Comparison of ENCODE assay signal across 8 cellular contexts in genomic region chr1:114715952-114716303, GRCh38. TPM values are rescaled to one million over a fixed set of nuclear protein-coding genes. Genes with fewer than 3 reads are reported as not detected.
DNase-seq lines count a peak whose midpoint lies in the region; ATAC-seq and TF ChIP-seq lines count a peak whose summit lies in the region.

No MANE protein-coding gene starts in this region.

- peaks cover 94% of the 10 kb centered on the region for H3K36me3 ChIP-seq in SJSA1

- peaks cover 60% of the 10 kb centered on the region for H3K36me3 Mint-ChIP-seq in activated CD8-positive, alpha-beta memory T cell treated with anti-CD3 and anti-CD28 coated beads, Interleukin-2, amount 10 ng/mL, durations not matched to agents 7 days and 5 days

- H3K9me3 Mint-ChIP-seq in activated CD8-positive, alpha-beta memory T cell treated with anti-CD3 and anti-CD28 coated beads, Interleukin-2, amount 10 ng/mL, durations not matched to agents 7 days and 5 days (ENCODE audit: low read depth), result no peaks in the 10 kb centered on the region

- no peak for TF ChIP-seq CTCF in fibroblast of villous mesenchyme (IDR thresholded peaks at IDR 0.05; ENCODE audit: insufficient read depth, low read depth, low read length)

- no peak for DNase-seq in activated CD8-positive, alpha-beta memory T cell treated with anti-CD3 and anti-CD28 coated beads, Interleukin-2, amount 10 ng/mL, durations not matched to agents 7 days and 5 days
- no peak for DNase-seq in activated CD8-positive, alpha-beta memory T cell treated with anti-CD3 and anti-CD28 coated beads, Interleukin-2, amount 50 U/mL, for 4 hours
- no peak for DNase-seq in SJSA1 (ENCODE audit: low read depth in 1 of 2, low spot score in 2 of 2)
- no peak for DNase-seq in fibroblast of villous mesenchyme (ENCODE audit: low read depth)
- no peak for DNase-seq in skeletal muscle cell (ENCODE audit: low read depth)
- no peak for DNase-seq in stimulated activated CD4-positive, alpha-beta T cell treated with anti-CD3 and anti-CD28 coated beads, Interleukin-2, amount 100 ng/mL, for 48 hours

- peak overlapping the region; percentile 98 for H3K27ac ChIP-seq in SJSA1

- peak overlapping the region; percentile 98 for H3K4me3 Mint-ChIP-seq in activated CD8-positive, alpha-beta memory T cell treated with anti-CD3 and anti-CD28 coated beads, Interleukin-2, amount 10 ng/mL, durations not matched to agents 7 days and 5 days

- ATAC-seq in activated CD8-positive, alpha-beta memory T cell treated with anti-CD3 and anti-CD28 coated beads, Interleukin-2, amount 10 ng/mL, durations not matched to agents 7 days and 5 days, result no peak
- ATAC-seq in GM19023 (IDR thresholded peaks at IDR 0.05; ENCODE audit: unreplicated experiment) (no peak), HG02981 (IDR thresholded peaks at IDR 0.05; ENCODE audit: unreplicated experiment) (no peak)

- H3K4me1 Mint-ChIP-seq in activated CD8-positive, alpha-beta memory T cell treated with anti-CD3 and anti-CD28 coated beads, Interleukin-2, amount 10 ng/mL, durations not matched to agents 7 days and 5 days, result peaks cover 17% of the 10 kb centered on the region

- no peaks in the 10 kb centered on the region for H3K27me3 Mint-ChIP-seq in activated CD8-positive, alpha-beta memory T cell treated with anti-CD3 and anti-CD28 coated beads, Interleukin-2, amount 10 ng/mL, durations not matched to agents 7 days and 5 days

- no peaks in the 10 kb centered on the region; the same call in 1 of the 2 replicates for H3K4me1 ChIP-seq in SJSA1 (replicated peaks)

- CTCF ChIA-PET in activated CD8-positive, alpha-beta memory T cell treated with anti-CD3 and anti-CD28 coated beads, Interleukin-2, amount 10 ng/mL, durations not matched to agents 7 days and 5 days (lab: Charles Lee), result interaction anchor here (1.2 to 2.0 kb wide), 5 partner anchors 10 to 369 kb away, joined by 3 to 8 read pairs (median 5); partner anchors contain the start of genes CSDE1 and DENND2C

- H3K4me3 ChIP-seq in SJSA1 (peak overlapping the region; percentile 70), fibroblast of villous mesenchyme (ENCODE audit: low read depth, low read length) (peak overlapping the region; percentile 100), skeletal muscle cell (ENCODE audit: low read depth, low read length) (peak overlapping the region; percentile 100)

- peak overlapping the region; percentile 96 for H3K27ac Mint-ChIP-seq in activated CD8-positive, alpha-beta memory T cell treated with anti-CD3 and anti-CD28 coated beads, Interleukin-2, amount 10 ng/mL, durations not matched to agents 7 days and 5 days

- no peaks in the 10 kb centered on the region for H3K9me3 ChIP-seq in SJSA1 (replicated peaks)

- no peaks in the 10 kb centered on the region for H3K27me3 ChIP-seq in SJSA1 (replicated peaks)

RNA-seq across cellular contexts. Expression of gene NRAS, which starts 0.6 kb away (rescaled TPM):
- total RNA-seq in activated CD8-positive, alpha-beta memory T cell treated with anti-CD3 and anti-CD28 coated beads, Interleukin-2, amount 10 ng/mL, durations not matched to agents 7 days and 5 days, result 10 to 100 TPM; 39.7 to 58.7 TPM
- total RNA-seq in SJSA1 (2014; rRNA removed; shearing (Covaris generic)), result 78.2 and 88.0 TPM in 2 replicates
- 75.1 and 86.8 TPM in 2 replicates for total RNA-seq in fibroblast of villous mesenchyme

RNA-seq across cellular contexts. Expression of gene AMPD1, which starts 20.6 kb away (rescaled TPM):
- total RNA-seq in activated CD8-positive, alpha-beta memory T cell treated with anti-CD3 and anti-CD28 coated beads, Interleukin-2, amount 10 ng/mL, durations not matched to agents 7 days and 5 days, result not detected
- total RNA-seq in SJSA1 (2014; rRNA removed; shearing (Covaris generic)), result not detected in 2 replicates
- not detected in 2 replicates for total RNA-seq in fibroblast of villous mesenchyme

RNA-seq across cellular contexts. Expression of gene CSDE1, which starts 41.9 kb away (rescaled TPM):
- 100 to 1,000 TPM; 331 to 410 TPM for total RNA-seq in activated CD8-positive, alpha-beta memory T cell treated with anti-CD3 and anti-CD28 coated beads, Interleukin-2, amount 10 ng/mL, durations not matched to agents 7 days and 5 days
- total RNA-seq in SJSA1 (2014; rRNA removed; shearing (Covaris generic)), result 771 and 913 TPM in 2 replicates
- total RNA-seq in fibroblast of villous mesenchyme, result 419 and 541 TPM in 2 replicates

RNA-seq across cellular contexts. Expression of gene DENND2C, which starts 46.1 kb away (rescaled TPM):
- total RNA-seq in activated CD8-positive, alpha-beta memory T cell treated with anti-CD3 and anti-CD28 coated beads, Interleukin-2, amount 10 ng/mL, durations not matched to agents 7 days and 5 days, result under 1 TPM; 0.29 to 0.35 TPM
- total RNA-seq in SJSA1 (2014; rRNA removed; shearing (Covaris generic)), result 1.5 TPM in 2 replicates
- 2.6 and 3.2 TPM in 2 replicates for total RNA-seq in fibroblast of villous mesenchyme
